In the genomic region with DNA sequence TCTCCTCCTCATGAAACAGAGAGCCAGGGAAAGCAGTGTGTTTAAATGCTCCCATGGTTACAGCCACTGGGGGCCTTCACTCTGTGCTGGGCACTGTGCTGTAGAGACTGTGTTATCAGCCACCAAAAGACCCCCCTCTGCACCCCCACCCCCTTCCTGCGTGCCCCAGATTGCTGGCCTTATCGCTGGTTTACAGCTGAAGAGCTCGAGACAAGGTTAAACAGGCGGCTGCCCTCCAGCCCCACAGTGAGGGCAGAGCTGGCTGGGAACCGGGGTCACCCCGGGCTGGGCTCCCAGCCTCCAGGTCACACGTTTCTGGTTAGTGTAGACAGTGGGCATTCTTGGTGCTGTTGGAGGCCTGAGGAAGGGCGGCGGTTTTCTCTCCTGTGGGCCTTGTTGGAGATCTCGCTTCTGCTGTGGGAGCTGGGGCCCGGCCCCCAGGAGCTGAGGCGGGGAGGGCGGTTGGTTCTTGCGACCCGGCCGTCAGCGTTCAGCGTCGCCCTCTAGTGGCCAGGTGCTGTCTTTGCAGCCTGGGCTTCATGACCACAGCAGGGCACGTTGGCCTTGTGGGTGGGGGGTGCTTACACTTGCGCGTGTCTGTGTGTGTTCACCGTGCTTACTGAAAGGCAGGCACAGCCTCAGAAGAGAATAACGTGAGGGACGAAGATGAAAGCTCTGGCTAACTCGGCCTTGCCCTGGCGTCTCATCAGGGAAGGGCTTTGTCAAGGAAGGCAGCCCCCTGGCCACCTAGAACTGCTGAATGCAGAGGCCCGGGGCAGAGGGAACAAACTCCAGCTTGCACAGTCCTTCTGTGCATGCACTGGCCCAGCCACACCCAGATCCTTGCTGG, we compare ENCODE assay signal across 9 cellular contexts. TPM values are rescaled to one million over a fixed set of nuclear protein-coding genes. Genes with fewer than 3 reads are reported as not detected.
A peak's percentile ranks its signal among the peaks of the same experiment; 100 is the strongest.
DNase-seq lines count a peak whose midpoint lies in the region; ATAC-seq and TF ChIP-seq lines count a peak whose summit lies in the region.
"Had no signal": no experiment of that assay in that cellular context is flagged by ENCODE, and none has a peak within 500 bp of the region (broad histone marks: within the 10 kb centered on the region; RNA-seq: fewer than 3 reads in every experiment).

No MANE protein-coding gene starts in this region.

- no peaks in the 10 kb centered on the region for H3K27me3 ChIP-seq in lower lobe of right lung (ENCODE audit: low read depth)

- H3K4me1 ChIP-seq in lower lobe of right lung = peaks cover 29% of the 10 kb centered on the region

- intact Hi-C loops in lower lobe of right lung (cut with DNase I) = no loop called here

- no peaks in the 10 kb centered on the region for H3K9me3 ChIP-seq in lower lobe of right lung

- ATAC-seq in lower lobe of right lung (peak; percentile 58 to 72), omental fat pad (ENCODE audit: low FRiP score) (no peak)

- DNase-seq in EL (peak; percentile 25), cardiac fibroblast (ENCODE audit: low read depth in 2 of 2) (peak; percentile 32 to 36), lower lobe of right lung (peak; percentile 83), omental fat pad (ENCODE audit: low spot score) (no peak), NCI-H1092 treated with DMSO at 0.1 percent for 48 hours (lab: John Stamatoyannopoulos, UW) (no peak)
- peak; percentile 60 for DNase-seq in Jurkat, Clone E6-1 (ENCODE audit: low read depth, low spot score)
- DNase-seq in activated CD4-positive, alpha-beta T cell treated with anti-CD3 and anti-CD28 coated beads for 1 hour = peak; percentile 63
- DNase-seq in stimulated activated CD8-positive, alpha-beta memory T cell treated with anti-CD3 and anti-CD28 coated beads, Interleukin-4, amount 100 ng/mL, for 48 hours = peak; percentile 80

- H3K36me3 ChIP-seq in lower lobe of right lung = peaks cover 62% of the 10 kb centered on the region

- TF ChIP-seq CTCF in cardiac fibroblast (IDR thresholded peaks at IDR 0.05; ENCODE audit: low read depth, low read length) (peak; percentile 91), lower lobe of right lung (IDR thresholded peaks at IDR 0.05) (peak; percentile 95), omental fat pad (IDR thresholded peaks at IDR 0.05) (peak in 1 of 3 donors; percentile 68)

- no peak overlapping the region for H3K27ac ChIP-seq in lower lobe of right lung
- H3K27ac ChIP-seq: SK-N-MC had no signal

- H3K4me3 ChIP-seq in Jurkat, Clone E6-1 (ENCODE audit: low read length) = no peak overlapping the region
- H3K4me3 ChIP-seq in cardiac fibroblast (replicated peaks in 1 of 2; ENCODE audit: low read depth in 2 of 2, low read length in 2 of 2) (no peak overlapping the region), lower lobe of right lung (no peak overlapping the region)
- H3K4me3 ChIP-seq: SK-N-MC had no signal

RNA-seq across cellular contexts. Expression of a gene that starts 40.8 kb away (rescaled TPM):
- 15.0 TPM for polyA plus RNA-seq in Jurkat, Clone E6-1 (2012; ENCODE audit: insufficient read depth, insufficient read length)
- total RNA-seq in lower lobe of right lung (34.1 TPM), omental fat pad (10 to 100 TPM; 21.3 to 31.2 (median 24.5) TPM)

Comparison
In these comparisons a context has a peak if more than half of its experiments do, and no peak if none do; other contexts are left out.
1. DNase-seq: peak in EL (single experiment), Jurkat, Clone E6-1 (single experiment), activated CD4-positive, alpha-beta T cell treated with anti-CD3 and anti-CD28 coated beads for 1 hour (single experiment), cardiac fibroblast (2 of 2), lower lobe of right lung (single experiment) and stimulated activated CD8-positive, alpha-beta memory T cell treated with anti-CD3 and anti-CD28 coated beads, Interleukin-4, amount 100 ng/mL, for 48 hours (single experiment); none in omental fat pad (single experiment) and NCI-H1092 treated with DMSO at 0.1 percent for 48 hours (single experiment).